ENCODE assay signal across 8 cellular contexts in genomic region chr1:204190212-204191211, GRCh38. TPM values are rescaled to one million over a fixed set of nuclear protein-coding genes. Genes with fewer than 3 reads are reported as not detected.
A peak's percentile ranks its signal among the peaks of the same experiment; 100 is the strongest.
DNase-seq lines count a peak whose midpoint lies in the region; ATAC-seq, FAIRE-seq and TF ChIP-seq lines count a peak whose summit lies in the region.

No MANE protein-coding gene starts in this region.

- no peak for TF ChIP-seq EP300 in K562 (IDR thresholded peaks at IDR 0.05; ENCODE audit: low read length)

- CTCF ChIA-PET in Calu3 (lab: Charles Lee) (interaction anchor here (1.2 to 1.4 kb wide), 2 partner anchors 8 to 28 kb away, joined by 4 to 7 read pairs; no protein-coding TSS in a partner anchor), K562 (lab: Yijun Ruan, JAX; ENCODE audit: low intra/inter-chr PET ratio) (no interaction called here)

- TF ChIP-seq CTCF in Calu3 (IDR thresholded peaks at IDR 0.05; ENCODE audit: unreplicated experiment): no peak
- no peak for TF ChIP-seq CTCF in K562 (IDR thresholded peaks at IDR 0.05 in 2 of 3, conservative IDR thresholded peaks at IDR 0.05 in 1 of 3; ENCODE audit: insufficient read depth in 2 of 3, low read depth in 1 of 3, low read length in 3 of 3)
- no peak for TF ChIP-seq CTCF in testis (IDR thresholded peaks at IDR 0.05)
- TF ChIP-seq CTCF in chondrocyte (IDR thresholded peaks at IDR 0.05): no peak

- no peak overlapping the region for H2AFZ ChIP-seq in K562 (ENCODE audit: low read depth, low read length)

- no peak overlapping the region for H3K27ac ChIP-seq in K562 (ENCODE audit: extremely low read depth, low read depth, low read length)
- no peak overlapping the region for H3K27ac ChIP-seq in testis

- H3K4me2 ChIP-seq in K562 (ENCODE audit: insufficient read depth, low read length): no peak overlapping the region

- no peak for TF ChIP-seq RAD21 in K562 (CRISPR knock-in tag; conservative IDR thresholded peaks at IDR 0.05 in 1 of 2, IDR thresholded peaks at IDR 0.05 in 1 of 2)

- H4K20me1 ChIP-seq in K562 (replicated peaks; ENCODE audit: control insufficient read depth, insufficient read depth, low read length): 0 out of 2 replicates have a peak, but pooled peaks cover 4% of the 10 kb centered on the region

- FAIRE-seq in K562 (lab: Jason Lieb, UNC): no peak

- peaks cover 41 to 70% of the 10 kb centered on the region in 2 experiments for H3K27me3 ChIP-seq in K562 (ENCODE audit: control insufficient read depth in 2 of 2, insufficient read depth in 2 of 2, low read length in 2 of 2)
- no peaks in the 10 kb centered on the region for H3K27me3 ChIP-seq in testis

- H3K27ac Mint-ChIP-seq in Calu3 (ENCODE audit: unreplicated experiment): no peak overlapping the region
- H3K27ac Mint-ChIP-seq in chondrocyte (ENCODE audit: unreplicated experiment): no peak overlapping the region

- BruUV-seq in Calu3 (replicated peaks; lab: Mats Ljungman, UMichigan): no TSS peak
- BruUV-seq in K562 (replicated peaks; lab: Mats Ljungman, UMichigan): no TSS peak

- TF ChIP-seq POLR2A in K562 (conservative IDR thresholded peaks at IDR 0.05) (no peak), testis (IDR thresholded peaks at IDR 0.05) (no peak)

- H3K79me2 ChIP-seq in K562 (ENCODE audit: control insufficient read depth, insufficient read depth, low read length): no peaks in the 10 kb centered on the region

- H3K9ac ChIP-seq in K562 (ENCODE audit: insufficient read depth in 1 of 2, low read depth in 2 of 2, low read length in 2 of 2): no peak overlapping the region

- in situ Hi-C loops in K562 (cut with MboI): no loop called here

- H3K9me3 Mint-ChIP-seq in Calu3 (ENCODE audit: low read depth, unreplicated experiment) (peaks cover 4% of the 10 kb centered on the region), chondrocyte (ENCODE audit: low read depth) (no peaks in the 10 kb centered on the region)

- H3K4me1 ChIP-seq in K562 (replicated peaks in 1 of 2; ENCODE audit: control insufficient read depth in 2 of 2, insufficient read depth in 2 of 2, low read length in 2 of 2): peaks cover 4 to 5% of the 10 kb centered on the region in 2 experiments; a peak in 3 of 5 replicates
- H3K4me1 ChIP-seq in testis: no peaks in the 10 kb centered on the region

- no peak for ATAC-seq in K562

- 3% methylated on average over 33 of the region's 44 CpGs for WGBS in K562 (ENCODE audit: insufficient coverage, low coverage, missing lambda C conversion rate)
- WGBS in testis, 2 donors: 28 to 46% methylated on average over 12 to 36 of the region's 44 CpGs

- intact Hi-C loops in Calu3 (cut with micrococcal nuclease; ENCODE audit: unreplicated experiment) (no loop called here), K562 (cut with micrococcal nuclease) (no loop called here), testis (cut with DNase I; ENCODE audit: low total_unique reads) (no loop called here)

- H3K9me3 ChIP-seq in K562 (replicated peaks; ENCODE audit: control insufficient read depth, insufficient read depth, low read depth, low read length) (no peaks in the 10 kb centered on the region; the same call in 1 of the 2 replicates), testis (no peaks in the 10 kb centered on the region)

- H3K4me3 ChIP-seq in K562 (no peak overlapping the region), testis (peak overlapping the region in 1 of 2 donors; percentile 39)

- H3K4me1 Mint-ChIP-seq in Calu3 (ENCODE audit: low read depth, unreplicated experiment) (peaks cover 14% of the 10 kb centered on the region), chondrocyte (ENCODE audit: low read depth) (peaks cover 6% of the 10 kb centered on the region)

- peak; percentile 24 for DNase-seq in Calu3
- peak; percentile 43 for DNase-seq in NCI-H146 (lab: John Stamatoyannopoulos, UW)
- peak in 3 of 4 experiments; percentile 14 to 32 (median 28) for DNase-seq in K562 (ENCODE audit: extremely low read depth in 1 of 4, low spot score in 3 of 4)
- DNase-seq in medulla oblongata (ENCODE audit: extremely low spot score): peak; percentile 54
- no peak for DNase-seq in testis
- no peak for DNase-seq in chondrocyte (ENCODE audit: low spot score)
- no peak for DNase-seq in foreskin melanocyte
- DNase-seq in RKO (ENCODE audit: low spot score): no peak

- H3K36me3 Mint-ChIP-seq in Calu3 (ENCODE audit: insufficient read depth, unreplicated experiment) (no peaks in the 10 kb centered on the region), chondrocyte (ENCODE audit: low read depth) (no peaks in the 10 kb centered on the region)

- H3K9me1 ChIP-seq in K562 (ENCODE audit: control insufficient read depth, insufficient read depth, low read length): no peaks in the 10 kb centered on the region

- peaks cover 54% of the 10 kb centered on the region for H3K27me3 Mint-ChIP-seq in Calu3 (ENCODE audit: unreplicated experiment)
- H3K27me3 Mint-ChIP-seq in chondrocyte (ENCODE audit: low read depth): peaks cover 43% of the 10 kb centered on the region

- H3K36me3 ChIP-seq in K562 (ENCODE audit: control insufficient read depth, insufficient read depth, low read length) (no peaks in the 10 kb centered on the region), testis (ENCODE audit: low read depth, missing control alignments) (no peaks in the 10 kb centered on the region)

- POLR2A ChIA-PET in K562 (lab: Yijun Ruan, JAX): interaction anchor here (0.7 kb wide), 3 partner anchors 11 to 220 kb away, joined by 3 read pairs; no protein-coding TSS in a partner anchor

- peak overlapping the region; percentile 44 for H3K4me3 Mint-ChIP-seq in Calu3 (ENCODE audit: low read depth, unreplicated experiment)
- no peak overlapping the region for H3K4me3 Mint-ChIP-seq in chondrocyte (ENCODE audit: unreplicated experiment)

RNA-seq across cellular contexts. Expression of gene KISS1, which starts 5.8 kb away (rescaled TPM):
- not detected in 2 replicates for total RNA-seq in Calu3 (2022)
- not detected in 2 replicates for total RNA-seq in K562 (2011; cell fraction: chromatin; rRNA removed; ENCODE audit: low replicate concordance)
- total RNA-seq in K562 (2011; cell fraction: nucleolus; rRNA removed): not detected in 2 replicates
- not detected in 2 replicates for total RNA-seq in K562 (2011; cell fraction: nucleoplasm; rRNA removed)
- not detected in 2 replicates for total RNA-seq in K562 (2014; rRNA removed)
- total RNA-seq in K562 (2014; rRNA removed; fragmentation: Illumina TruSeq; extraction: Trizol): not detected in 2 replicates
- total RNA-seq in K562 (2015; rRNA removed; fragmentation: Illumina TruSeq; extraction: Trizol): not detected in 2 replicates
- not detected in 2 replicates for total RNA-seq in K562 (2021)
- polyA plus RNA-seq in K562 (2011; rRNA removed): 0.31 TPM in 1 of 2 replicates, not detected in the other
- polyA plus RNA-seq in K562 (2011; cell fraction: cytosol; rRNA removed): 0.58 TPM in 1 of 2 replicates, not detected in the other
- polyA plus RNA-seq in K562 (2011; cell fraction: nucleus; rRNA removed): not detected in 2 replicates
- not detected in 2 replicates for polyA plus RNA-seq in K562 (2012)
- polyA plus RNA-seq in K562 (2014; fragmentation: Illumina TruSeq; extraction: Trizol): not detected in 2 replicates
- not detected for polyA plus RNA-seq in K562 (2014; fragmentation: Nextera tagmentation; extraction: Ambion mirVana)
- polyA plus RNA-seq in K562 (2014; rRNA removed): not detected in 2 replicates
- not detected in 2 replicates for polyA minus RNA-seq in K562 (2011; rRNA and poly(A)+ RNA removed)
- not detected in 2 replicates for polyA minus RNA-seq in K562 (2011; cell fraction: cytosol; rRNA and poly(A)+ RNA removed)
- polyA minus RNA-seq in K562 (2011; cell fraction: nucleus; rRNA and poly(A)+ RNA removed): not detected in 2 replicates
- total RNA-seq in testis: 1 to 10 TPM; 1.8 to 3.5 TPM
- polyA plus RNA-seq in testis (ENCODE audit: insufficient read depth, low read depth, low replicate concordance): 3.7 TPM
- 0.77 to 0.95 TPM (median 0.82 TPM) in 3 replicates for total RNA-seq in chondrocyte

RNA-seq across cellular contexts. Expression of gene GOLT1A, which starts 23.3 kb away (rescaled TPM):
- total RNA-seq in Calu3 (2022): 3.5 and 5.6 TPM in 2 replicates
- not detected in 2 replicates for total RNA-seq in K562 (2011; cell fraction: chromatin; rRNA removed; ENCODE audit: low replicate concordance)
- not detected in 2 replicates for total RNA-seq in K562 (2011; cell fraction: nucleolus; rRNA removed)
- total RNA-seq in K562 (2011; cell fraction: nucleoplasm; rRNA removed): not detected in 2 replicates
- not detected in 2 replicates for total RNA-seq in K562 (2014; rRNA removed)
- total RNA-seq in K562 (2014; rRNA removed; fragmentation: Illumina TruSeq; extraction: Trizol): not detected in 2 replicates
- total RNA-seq in K562 (2015; rRNA removed; fragmentation: Illumina TruSeq; extraction: Trizol): not detected in 2 replicates
- not detected in 2 replicates for total RNA-seq in K562 (2021)
- not detected in 2 replicates for polyA plus RNA-seq in K562 (2011; rRNA removed)
- polyA plus RNA-seq in K562 (2011; cell fraction: cytosol; rRNA removed): not detected in 2 replicates
- polyA plus RNA-seq in K562 (2011; cell fraction: nucleus; rRNA removed): not detected in 2 replicates
- 0.16 TPM in 1 of 2 replicates, not detected in the other for polyA plus RNA-seq in K562 (2012)
- polyA plus RNA-seq in K562 (2014; fragmentation: Illumina TruSeq; extraction: Trizol): not detected in 2 replicates
- polyA plus RNA-seq in K562 (2014; fragmentation: Nextera tagmentation; extraction: Ambion mirVana): not detected
- polyA plus RNA-seq in K562 (2014; rRNA removed): not detected in 2 replicates
- polyA minus RNA-seq in K562 (2011; rRNA and poly(A)+ RNA removed): not detected in 2 replicates
- polyA minus RNA-seq in K562 (2011; cell fraction: cytosol; rRNA and poly(A)+ RNA removed): not detected in 2 replicates
- polyA minus RNA-seq in K562 (2011; cell fraction: nucleus; rRNA and poly(A)+ RNA removed): not detected in 2 replicates
- 1 to 10 TPM; 1.5 to 2.2 TPM for total RNA-seq in testis
- 6.8 TPM for polyA plus RNA-seq in testis (ENCODE audit: insufficient read depth, low read depth, low replicate concordance)
- total RNA-seq in chondrocyte: not detected in 3 replicates

RNA-seq across cellular contexts. Expression of gene REN, which starts 24.4 kb away (rescaled TPM):
- not detected in 2 replicates for total RNA-seq in Calu3 (2022)
- 0.58 and 3.3 TPM in 2 replicates for total RNA-seq in K562 (2011; cell fraction: chromatin; rRNA removed; ENCODE audit: low replicate concordance)
- 1.8 and 3.0 TPM in 2 replicates for total RNA-seq in K562 (2011; cell fraction: nucleolus; rRNA removed)
- total RNA-seq in K562 (2011; cell fraction: nucleoplasm; rRNA removed): 2.1 TPM in 1 of 2 replicates, not detected in the other
- total RNA-seq in K562 (2014; rRNA removed): 2.7 and 3.6 TPM in 2 replicates
- 1.3 and 1.7 TPM in 2 replicates for total RNA-seq in K562 (2014; rRNA removed; fragmentation: Illumina TruSeq; extraction: Trizol)
- 8.6 and 9.9 TPM in 2 replicates for total RNA-seq in K562 (2015; rRNA removed; fragmentation: Illumina TruSeq; extraction: Trizol)
- total RNA-seq in K562 (2021): 1.7 and 1.9 TPM in 2 replicates
- polyA plus RNA-seq in K562 (2011; rRNA removed): 0.73 and 5.8 TPM in 2 replicates
- polyA plus RNA-seq in K562 (2011; cell fraction: cytosol; rRNA removed): 0.87 and 14.1 TPM in 2 replicates
- 1.0 and 19.2 TPM in 2 replicates for polyA plus RNA-seq in K562 (2011; cell fraction: nucleus; rRNA removed)
- 5.2 and 6.4 TPM in 2 replicates for polyA plus RNA-seq in K562 (2012)
- polyA plus RNA-seq in K562 (2014; fragmentation: Illumina TruSeq; extraction: Trizol): 2.9 and 3.1 TPM in 2 replicates
- polyA plus RNA-seq in K562 (2014; fragmentation: Nextera tagmentation; extraction: Ambion mirVana): 1 to 10 TPM; 3.1 to 3.9 TPM
- polyA plus RNA-seq in K562 (2014; rRNA removed): 1.9 and 2.0 TPM in 2 replicates
- polyA minus RNA-seq in K562 (2011; rRNA and poly(A)+ RNA removed): 0.51 and 7.6 TPM in 2 replicates
- polyA minus RNA-seq in K562 (2011; cell fraction: cytosol; rRNA and poly(A)+ RNA removed): 3.8 TPM in 1 of 2 replicates, not detected in the other
- polyA minus RNA-seq in K562 (2011; cell fraction: nucleus; rRNA and poly(A)+ RNA removed): 0.44 and 1.3 TPM in 2 replicates
- not detected for total RNA-seq in testis
- polyA plus RNA-seq in testis (ENCODE audit: insufficient read depth, low read depth, low replicate concordance): 2.2 TPM
- total RNA-seq in chondrocyte: not detected in 3 replicates

RNA-seq across cellular contexts. Expression of gene ETNK2, which starts 38.7 kb away (rescaled TPM):
- 4.0 and 5.0 TPM in 2 replicates for total RNA-seq in Calu3 (2022)
- total RNA-seq in K562 (2011; cell fraction: chromatin; rRNA removed; ENCODE audit: low replicate concordance): not detected in 2 replicates
- 0.17 TPM in 1 of 2 replicates, not detected in the other for total RNA-seq in K562 (2011; cell fraction: nucleolus; rRNA removed)
- not detected in 2 replicates for total RNA-seq in K562 (2011; cell fraction: nucleoplasm; rRNA removed)
- 0.05 TPM in 1 of 2 replicates, not detected in the other for total RNA-seq in K562 (2014; rRNA removed)
- total RNA-seq in K562 (2014; rRNA removed; fragmentation: Illumina TruSeq; extraction: Trizol): not detected in 2 replicates
- not detected in 2 replicates for total RNA-seq in K562 (2015; rRNA removed; fragmentation: Illumina TruSeq; extraction: Trizol)
- 0.13 TPM in 2 replicates for total RNA-seq in K562 (2021)
- 0.38 and 0.51 TPM in 2 replicates for polyA plus RNA-seq in K562 (2011; rRNA removed)
- polyA plus RNA-seq in K562 (2011; cell fraction: cytosol; rRNA removed): 0.44 and 0.58 TPM in 2 replicates
- polyA plus RNA-seq in K562 (2011; cell fraction: nucleus; rRNA removed): 0.41 and 0.48 TPM in 2 replicates
- 0.04 and 0.08 TPM in 2 replicates for polyA plus RNA-seq in K562 (2012)
- 0.16 and 0.30 TPM in 2 replicates for polyA plus RNA-seq in K562 (2014; fragmentation: Illumina TruSeq; extraction: Trizol)
- not detected for polyA plus RNA-seq in K562 (2014; fragmentation: Nextera tagmentation; extraction: Ambion mirVana)
- 0.03 TPM in 1 of 2 replicates, not detected in the other for polyA plus RNA-seq in K562 (2014; rRNA removed)
- polyA minus RNA-seq in K562 (2011; rRNA and poly(A)+ RNA removed): 0.21 and 0.28 TPM in 2 replicates
- 0.57 TPM in 1 of 2 replicates, not detected in the other for polyA minus RNA-seq in K562 (2011; cell fraction: cytosol; rRNA and poly(A)+ RNA removed)
- 0.13 TPM in 1 of 2 replicates, not detected in the other for polyA minus RNA-seq in K562 (2011; cell fraction: nucleus; rRNA and poly(A)+ RNA removed)
- 100 to 1,000 TPM; 116 to 227 TPM for total RNA-seq in testis
- polyA plus RNA-seq in testis (ENCODE audit: insufficient read depth, low read depth, low replicate concordance): 187 TPM
- 10.2 to 30.2 TPM (median 10.5 TPM) in 3 replicates for total RNA-seq in chondrocyte

Comparison
In these comparisons a context has a peak if more than half of its experiments do, and no peak if none do; other contexts are left out.
1. DNase-seq: peak in Calu3 (single experiment), NCI-H146 (single experiment), K562 (3 of 4) and medulla oblongata (single experiment); none in testis (single experiment), chondrocyte (single experiment), foreskin melanocyte (single experiment) and RKO (single experiment).